ENCODE assay signal across 24 cellular contexts in genomic region chr4:29596228-29596627, GRCh38.
"Had no signal": no experiment of that assay in that cellular context is flagged by ENCODE, and none has a peak within 500 bp of the region (broad histone marks: within the 10 kb centered on the region; RNA-seq: fewer than 3 reads in every experiment).

No MANE protein-coding gene starts in this region.

- H3K4me1 ChIP-seq: colonic mucosa, esophagus muscularis mucosa, esophagus squamous epithelium, foreskin keratinocyte, gastrocnemius medialis, gastroesophageal sphincter, heart left ventricle, heart right ventricle had no signal

- DNase-seq: colonic mucosa; cortex of kidney; dermis blood vessel endothelial cell; dorsolateral prefrontal cortex; effector CD4-positive, alpha-beta T cell; effector CD8-positive, alpha-beta T cell; effector memory CD4-positive, alpha-beta T cell; effector memory CD8-positive, alpha-beta T cell; endodermal cell; erythroblast; esophagus squamous epithelium; foreskin fibroblast; foreskin keratinocyte; foreskin melanocyte; gastrocnemius medialis; glutamatergic neuron; head of caudate nucleus; heart left ventricle; heart right ventricle had no signal

- H3K4me3 ChIP-seq: colonic mucosa, coronary artery, dorsolateral prefrontal cortex, esophagus muscularis mucosa, esophagus squamous epithelium, gastrocnemius medialis, gastroesophageal sphincter, heart left ventricle, heart right ventricle had no signal

- H3K9me3 ChIP-seq: colonic mucosa, esophagus muscularis mucosa, esophagus squamous epithelium, gastrocnemius medialis, gastroesophageal sphincter had no signal

- ATAC-seq: effector memory CD8-positive, alpha-beta T cell; esophagus mucosa; foreskin keratinocyte; gastrocnemius medialis; gastroesophageal sphincter; heart left ventricle; heart right ventricle had no signal

- H3K27ac ChIP-seq: colonic mucosa, coronary artery, dorsolateral prefrontal cortex, epithelial cell of prostate, esophagus muscularis mucosa, esophagus squamous epithelium, foreskin keratinocyte, gastrocnemius medialis, gastroesophageal sphincter, heart left ventricle, heart right ventricle had no signal

- H3K36me3 ChIP-seq: colonic mucosa, esophagus muscularis mucosa, esophagus squamous epithelium, gastrocnemius medialis, gastroesophageal sphincter, heart left ventricle, heart right ventricle had no signal

- H3K27me3 ChIP-seq: colonic mucosa, dorsolateral prefrontal cortex, esophagus muscularis mucosa, esophagus squamous epithelium, foreskin keratinocyte, gastrocnemius medialis, gastroesophageal sphincter, heart left ventricle, heart right ventricle had no signal
